In the genomic region with DNA sequence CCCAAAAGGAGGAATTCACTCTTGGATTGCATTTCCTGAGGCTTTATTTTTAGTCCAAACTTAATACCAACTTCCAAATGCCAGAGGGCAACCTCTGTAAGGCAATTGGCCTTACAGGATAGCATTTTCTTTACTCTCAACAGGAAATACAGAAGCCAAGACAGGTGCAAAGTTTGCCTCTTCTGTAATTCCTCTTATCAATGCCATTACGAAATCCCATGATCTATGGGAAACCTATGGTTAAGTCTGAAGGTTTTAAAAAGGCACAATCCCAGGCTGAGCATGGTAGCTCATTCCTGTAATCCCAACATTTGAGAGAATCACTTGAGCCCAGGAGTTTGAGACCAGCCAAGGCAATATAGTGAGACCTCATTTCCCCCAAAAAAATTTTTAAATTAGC, we compare ENCODE assay signal across 26 cellular contexts. TPM values are rescaled to one million over a fixed set of nuclear protein-coding genes. Genes with fewer than 3 reads are reported as not detected.
"Had no signal": no experiment of that assay in that cellular context is flagged by ENCODE, and none has a peak within 500 bp of the region (broad histone marks: within the 10 kb centered on the region; RNA-seq: fewer than 3 reads in every experiment).

No MANE protein-coding gene starts in this region.

- H3K9me3 Mint-ChIP-seq: activated T-helper 2 cell treated with anti-CD3 and anti-CD28 coated beads, Interferon-gamma antibody, Interleukin-2, Interleukin-4, amounts not matched to agents 10 μg/mL and 5 μg/mL and 100 μg/mL, durations not matched to agents 14 hours and 24 hours and 36 hours; immature natural killer cell; memory B cell; naive B cell; neural crest cell; stimulated activated memory B cell treated with anti-CD40 and anti-IgM and Interleukin-4, amounts not matched to agents 10 μg/mL and 1 μg/mL and 100 μg/mL, for 72 hours; T-helper 2 cell treated with Interferon-gamma antibody and Interleukin-4, amounts not matched to agents 5 μg/mL and 100 μg/mL, for 36 hours had no signal

- H3K27ac ChIP-seq: ascending aorta, heart right ventricle, left ventricle myocardium inferior, prostate gland, spleen, thyroid gland had no signal

- H3K27me3 Mint-ChIP-seq: memory B cell; naive B cell; stimulated activated memory B cell treated with anti-CD40 and anti-IgM and Interleukin-4, amounts not matched to agents 10 μg/mL and 1 μg/mL and 100 μg/mL, for 72 hours had no signal

- H3K9me3 ChIP-seq: ascending aorta, heart right ventricle, left ventricle myocardium inferior, mucosa of descending colon, prostate gland, spleen, thyroid gland had no signal

- ATAC-seq: esophagus mucosa; heart right ventricle; mucosa of descending colon; right cardiac atrium; stimulated activated memory B cell treated with anti-CD40 and anti-IgM and Interleukin-4, amounts not matched to agents 10 μg/mL and 1 μg/mL and 100 μg/mL, for 72 hours had no signal

- H3K4me1 ChIP-seq: ascending aorta, prostate gland, thyroid gland had no signal

- DNase-seq: activated CD4-positive, alpha-beta T cell treated with anti-CD3 and anti-CD28 coated beads, Interleukin-2, amount 50 U/mL, for 4 hours; activated naive CD4-positive, alpha-beta T cell treated with Interleukin-2 at 50 U/mL for 16 hours; effector CD4-positive, alpha-beta T cell; heart right ventricle; immature natural killer cell; kidney glomerular epithelial cell; left ventricle myocardium inferior; mucosa of descending colon; naive B cell; right cardiac atrium; spleen; stimulated activated CD4-positive, alpha-beta T cell treated with anti-CD3 and anti-CD28 coated beads, Interleukin-4, amount 100 ng/mL, for 4 hours; thyroid gland had no signal

- H3K27ac Mint-ChIP-seq: activated T-helper 2 cell treated with anti-CD3 and anti-CD28 coated beads, Interferon-gamma antibody, Interleukin-2, Interleukin-4, amounts not matched to agents 10 μg/mL and 5 μg/mL and 100 μg/mL, durations not matched to agents 14 hours and 24 hours and 36 hours; immature natural killer cell; stimulated activated memory B cell treated with anti-CD40 and anti-IgM and Interleukin-4, amounts not matched to agents 10 μg/mL and 1 μg/mL and 100 μg/mL, for 72 hours; T-helper 2 cell treated with Interferon-gamma antibody and Interleukin-4, amounts not matched to agents 5 μg/mL and 100 μg/mL, for 36 hours had no signal

- H3K27me3 ChIP-seq: ascending aorta, heart right ventricle, spleen, thyroid gland had no signal

- H3K4me3 ChIP-seq: ascending aorta, heart right ventricle, left ventricle myocardium inferior, mucosa of descending colon, prostate gland, spleen, thyroid gland had no signal

- H3K4me3 Mint-ChIP-seq: immature natural killer cell; memory B cell; naive B cell; neural crest cell; stimulated activated memory B cell treated with anti-CD40 and anti-IgM and Interleukin-4, amounts not matched to agents 10 μg/mL and 1 μg/mL and 100 μg/mL, for 72 hours; T-helper 2 cell treated with Interferon-gamma antibody and Interleukin-4, amounts not matched to agents 5 μg/mL and 100 μg/mL, for 36 hours had no signal

- FAIRE-seq: bronchial epithelial cell, TTC549, urothelium cell line had no signal

RNA-seq across cellular contexts. Expression of a gene that starts 18.5 kb away (rescaled TPM):
- total RNA-seq: activated CD8-positive, alpha-beta memory T cell treated with anti-CD3 and anti-CD28 coated beads for 36 hours; activated T-helper 2 cell treated with anti-CD3 and anti-CD28 coated beads, Interferon-gamma antibody, Interleukin-2, Interleukin-4, amounts not matched to agents 10 μg/mL and 5 μg/mL and 100 μg/mL, durations not matched to agents 14 hours and 24 hours and 36 hours; ascending aorta; left ventricle myocardium inferior; osteocyte had no signal
- polyA plus RNA-seq: immature natural killer cell had no signal
